In genomic region chr4:141220271-141220654, GRCh38 we compare ENCODE assay signal across 8 cellular contexts. TPM values are rescaled to one million over a fixed set of nuclear protein-coding genes. Genes with fewer than 3 reads are reported as not detected.
A peak's percentile ranks its signal among the peaks of the same experiment; 100 is the strongest.
DNase-seq lines count a peak whose midpoint lies in the region; ATAC-seq, FAIRE-seq and TF ChIP-seq lines count a peak whose summit lies in the region.

No MANE protein-coding gene starts in this region.

- peak overlapping the region; percentile 95 for H3K4me3 Mint-ChIP-seq in T-helper 17 cell

- peaks cover 37% of the 10 kb centered on the region for H3K79me2 ChIP-seq in hepatocyte

- WGBS in hepatocyte (ENCODE audit: low lambda C conversion rate, missing lambda C conversion rate): 80% methylated on average over 7 of the region's 7 CpGs
- WGBS in spleen, 5 donors: 89 to 95% (median 93%) methylated on average over 7 of the region's 7 CpGs

- H3K4me1 Mint-ChIP-seq in T-helper 17 cell: peaks cover 23% of the 10 kb centered on the region

- peaks cover 15% of the 10 kb centered on the region for H4K20me1 ChIP-seq in hepatocyte (ENCODE audit: insufficient read depth, poor library complexity, severe bottlenecking)

- no peaks in the 10 kb centered on the region for H3K9me3 ChIP-seq in T-helper 17 cell (ENCODE audit: control insufficient read depth, low read length, poor library complexity, severe bottlenecking)
- no peaks in the 10 kb centered on the region for H3K9me3 ChIP-seq in hepatocyte (ENCODE audit: low read depth)
- no peaks in the 10 kb centered on the region for H3K9me3 ChIP-seq in spleen

- peak overlapping the region; percentile 48 for H2AFZ ChIP-seq in hepatocyte

- ATAC-seq in GM18508 (IDR thresholded peaks at IDR 0.05; ENCODE audit: insufficient read depth, unreplicated experiment): peak; percentile 7
- peak; percentile 17 for ATAC-seq in HG02763 (IDR thresholded peaks at IDR 0.05; ENCODE audit: unreplicated experiment)
- no peak for ATAC-seq in T-helper 17 cell

- H3K4me3 ChIP-seq in hepatocyte (no peak overlapping the region), spleen (peak overlapping the region; percentile 73 to 96 (median 88))

- no peak for FAIRE-seq in GM19239 (lab: Jason Lieb, UNC)

- H3K4me1 ChIP-seq in hepatocyte (ENCODE audit: insufficient read depth): peaks cover 14% of the 10 kb centered on the region
- H3K4me1 ChIP-seq in spleen: peaks cover 6 to 46% (median 29%) of the 10 kb centered on the region in 6 donors

- H3K27ac Mint-ChIP-seq in T-helper 17 cell: peak overlapping the region; percentile 94

- H3K4me2 ChIP-seq in hepatocyte: peak overlapping the region; percentile 67

- intact Hi-C loops in spleen (cut with DNase I; ENCODE audit: low total_unique reads): loop anchor here (10.0 kb wide), 1 partner anchor 1965 kb away; the partner anchor contains the start of gene USP38

- H3K27me3 Mint-ChIP-seq in T-helper 17 cell: peaks cover 9% of the 10 kb centered on the region

- TF ChIP-seq CTCF in hepatocyte (IDR thresholded peaks at IDR 0.05; ENCODE audit: poor library complexity): no peak
- TF ChIP-seq CTCF in spleen (IDR thresholded peaks at IDR 0.05 in 8 of 11, conservative IDR thresholded peaks at IDR 0.05 in 3 of 11): no peak

- H3K36me3 ChIP-seq in hepatocyte (replicated peaks; ENCODE audit: insufficient read depth, low read depth) (no peaks in the 10 kb centered on the region), spleen (peaks cover 0 to 29% (median 10%) of the 10 kb centered on the region in 6 donors)

- peaks cover 8% of the 10 kb centered on the region for H3K36me3 Mint-ChIP-seq in T-helper 17 cell (ENCODE audit: low read depth)

- H3K27me3 ChIP-seq in hepatocyte: no peaks in the 10 kb centered on the region
- H3K27me3 ChIP-seq in spleen (replicated peaks in 1 of 7): no peaks in the 10 kb centered on the region

- no peaks in the 10 kb centered on the region for H3K9me2 ChIP-seq in hepatocyte (replicated peaks; ENCODE audit: insufficient read depth)

- DNase-seq in T-helper 17 cell (no peak), hepatocyte (ENCODE audit: low spot score) (no peak), spleen (no peak), hepatic stellate cell (ENCODE audit: low spot score) (no peak), GM19239 (ENCODE audit: insufficient read length, low spot score) (no peak), NCI-H345 treated with DMSO at 0.1 percent for 48 hours (lab: John Stamatoyannopoulos, UW; ENCODE audit: unreplicated experiment) (no peak)

- peak overlapping the region; percentile 96 for H3K27ac ChIP-seq in hepatocyte
- H3K27ac ChIP-seq in spleen: peak overlapping the region; percentile 89 to 98 (median 96)

- TF ChIP-seq POLR2A in spleen (IDR thresholded peaks at IDR 0.05): no peak

RNA-seq across cellular contexts. Expression of gene ZNF330, which starts 0.4 kb away (rescaled TPM):
- 10 to 100 TPM; 30.4 to 39.3 TPM for total RNA-seq in T-helper 17 cell
- 32.9 and 34.2 TPM in 2 replicates for total RNA-seq in hepatocyte
- 37.8 and 45.5 TPM in 2 replicates for polyA plus RNA-seq in hepatocyte
- 10 to 100 TPM; 31.3 to 45.0 (median 36.6) TPM for total RNA-seq in spleen
- polyA plus RNA-seq in spleen: 10 to 100 TPM; 23.4 to 28.8 (median 24.4) TPM
